Comparison of ENCODE assay signal across 18 cellular contexts in genomic region chr21:14846619-14847018, GRCh38.
"Had no signal": no experiment of that assay in that cellular context is flagged by ENCODE, and none has a peak within 500 bp of the region (broad histone marks: within the 10 kb centered on the region; RNA-seq: fewer than 3 reads in every experiment).

No MANE protein-coding gene starts in this region.

- H3K27me3 Mint-ChIP-seq: memory B cell; stimulated activated naive B cell treated with anti-CD40 and anti-IgM and Interleukin-4, amounts not matched to agents 10 μg/mL and 1 μg/mL and 100 μg/mL, for 72 hours; stimulated activated naive CD8-positive, alpha-beta T cell treated with anti-CD3 and anti-CD28 coated beads, Interleukin-15, Interleukin-2, amounts not matched to agents 100 ng/mL and 50 ng/mL, for 24 hours had no signal

- DNase-seq: dermis blood vessel endothelial cell; effector memory CD4-positive, alpha-beta T cell; foreskin keratinocyte; heart left ventricle; kidney; natural killer cell; occipital lobe; ovary; psoas muscle; right lobe of liver; small intestine; stimulated activated CD4-positive, alpha-beta T cell treated with anti-CD3 and anti-CD28 coated beads, Interleukin-15, amount 100 ng/mL, for 24 hours; stimulated activated CD4-positive, alpha-beta T cell treated with anti-CD3 and anti-CD28 coated beads, Interleukin-2, amount 100 ng/mL, for 48 hours; stimulated activated naive B cell treated with anti-CD40 and anti-IgM and Interleukin-4, amounts not matched to agents 10 μg/mL and 1 μg/mL and 100 μg/mL, for 72 hours; thyroid gland; trophoblast cell had no signal

- H3K36me3 Mint-ChIP-seq: natural killer cell had no signal

- H3K4me1 Mint-ChIP-seq: memory B cell; natural killer cell; stimulated activated naive B cell treated with anti-CD40 and anti-IgM and Interleukin-4, amounts not matched to agents 10 μg/mL and 1 μg/mL and 100 μg/mL, for 72 hours had no signal

- H3K27ac Mint-ChIP-seq: memory B cell; natural killer cell; stimulated activated naive B cell treated with anti-CD40 and anti-IgM and Interleukin-4, amounts not matched to agents 10 μg/mL and 1 μg/mL and 100 μg/mL, for 72 hours; stimulated activated naive CD8-positive, alpha-beta T cell treated with anti-CD3 and anti-CD28 coated beads, Interleukin-15, Interleukin-2, amounts not matched to agents 100 ng/mL and 50 ng/mL, for 24 hours had no signal

- H3K4me3 Mint-ChIP-seq: memory B cell; natural killer cell; stimulated activated naive B cell treated with anti-CD40 and anti-IgM and Interleukin-4, amounts not matched to agents 10 μg/mL and 1 μg/mL and 100 μg/mL, for 72 hours; stimulated activated naive CD8-positive, alpha-beta T cell treated with anti-CD3 and anti-CD28 coated beads, Interleukin-15, Interleukin-2, amounts not matched to agents 100 ng/mL and 50 ng/mL, for 24 hours had no signal
